In the genomic region with DNA sequence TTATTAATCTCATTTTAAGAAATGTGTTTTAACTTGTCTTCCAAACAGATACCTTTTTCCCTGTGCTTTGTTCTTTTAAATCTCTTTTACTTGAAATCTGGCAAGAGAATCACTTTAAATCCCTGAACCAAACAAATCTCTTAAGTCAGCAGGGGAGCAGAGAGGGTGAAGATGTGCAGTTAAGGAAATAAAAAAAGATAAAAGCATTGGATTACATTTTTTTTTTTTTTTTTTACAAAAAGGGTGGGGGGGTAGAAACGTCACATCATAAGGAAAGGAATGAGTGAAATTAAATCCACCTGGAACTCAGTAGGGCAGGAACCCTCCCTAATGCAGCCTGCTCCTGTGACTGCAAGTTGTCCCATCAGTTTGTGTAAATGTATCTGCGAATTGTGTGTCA, we compare ENCODE assay signal across 19 cellular contexts. TPM values are rescaled to one million over a fixed set of nuclear protein-coding genes. Genes with fewer than 3 reads are reported as not detected.
DNase-seq lines count a peak whose midpoint lies in the region; ATAC-seq and TF ChIP-seq lines count a peak whose summit lies in the region.
"Had no signal": no experiment of that assay in that cellular context is flagged by ENCODE, and none has a peak within 500 bp of the region (broad histone marks: within the 10 kb centered on the region; RNA-seq: fewer than 3 reads in every experiment).

No MANE protein-coding gene starts in this region.

- peak overlapping the region; percentile 71 for H3K4me3 Mint-ChIP-seq in neural crest cell
- no peak overlapping the region for H3K4me3 Mint-ChIP-seq in stimulated activated effector memory CD8-positive, alpha-beta T cell treated with anti-CD3 and anti-CD28 coated beads, Interleukin-12 subunit alpha, Interleukin-12 subunit beta, amount 100 ng/mL, for 72 hours

- CTCF ChIA-PET in HEK293T (lab: Yijun Ruan, JAX) = no interaction called here

- no peaks in the 10 kb centered on the region for H3K9me3 Mint-ChIP-seq in neural crest cell
- H3K9me3 Mint-ChIP-seq in stimulated activated effector memory CD8-positive, alpha-beta T cell treated with anti-CD3 and anti-CD28 coated beads, Interleukin-12 subunit alpha, Interleukin-12 subunit beta, amount 100 ng/mL, for 72 hours = peaks cover 4% of the 10 kb centered on the region

- H3K36me3 ChIP-seq in breast epithelium = no peaks in the 10 kb centered on the region
- H3K36me3 ChIP-seq: ovary had no signal

- no peaks in the 10 kb centered on the region for H3K36me3 Mint-ChIP-seq in neural crest cell (ENCODE audit: low read depth)
- peaks cover 5% of the 10 kb centered on the region for H3K36me3 Mint-ChIP-seq in stimulated activated effector memory CD8-positive, alpha-beta T cell treated with anti-CD3 and anti-CD28 coated beads, Interleukin-12 subunit alpha, Interleukin-12 subunit beta, amount 100 ng/mL, for 72 hours

- POLR2A ChIA-PET in HEK293T (lab: Yijun Ruan, JAX) = interaction anchor here (1.8 kb wide), 1 partner anchor 8 kb away, joined by 12 read pairs; no protein-coding TSS in a partner anchor

- peak overlapping the region in 2 of 3 donors; percentile 55 to 80 for H3K4me3 ChIP-seq in breast epithelium
- H3K4me3 ChIP-seq: ovary had no signal

- no peak overlapping the region for H3K27ac Mint-ChIP-seq in neural crest cell (ENCODE audit: unreplicated experiment)
- no peak overlapping the region for H3K27ac Mint-ChIP-seq in stimulated activated effector memory CD8-positive, alpha-beta T cell treated with anti-CD3 and anti-CD28 coated beads, Interleukin-12 subunit alpha, Interleukin-12 subunit beta, amount 100 ng/mL, for 72 hours
- H3K27ac Mint-ChIP-seq: activated naive CD8-positive, alpha-beta T cell treated with anti-CD3 and anti-CD28 coated beads, Interleukin-2, amount 10 ng/mL, durations not matched to agents 7 days and 5 days had no signal

- peaks cover 15 to 94% of the 10 kb centered on the region in 2 donors for H3K27me3 ChIP-seq in breast epithelium
- H3K27me3 ChIP-seq: ovary had no signal

- H3K4me1 Mint-ChIP-seq in neural crest cell = peaks cover 29% of the 10 kb centered on the region
- H3K4me1 Mint-ChIP-seq in stimulated activated effector memory CD8-positive, alpha-beta T cell treated with anti-CD3 and anti-CD28 coated beads, Interleukin-12 subunit alpha, Interleukin-12 subunit beta, amount 100 ng/mL, for 72 hours = peaks cover 15% of the 10 kb centered on the region

- H3K27ac ChIP-seq in breast epithelium = peak overlapping the region; percentile 83 to 86
- H3K27ac ChIP-seq: KMS-11, ovary had no signal

- DNase-seq in NCI-H2081 (lab: John Stamatoyannopoulos, UW) (peak; percentile 4 to 29), NCI-H2081 treated with DMSO at 0.1 percent for 48 hours (lab: John Stamatoyannopoulos, UW) (no peak), HEK293T (ENCODE audit: extremely low spot score) (no peak), breast epithelium (ENCODE audit: low spot score in 2 of 2) (no peak), neural crest cell (ENCODE audit: low read depth, low spot score) (no peak), NCI-H226 (no peak)
- DNase-seq in stimulated activated effector memory CD8-positive, alpha-beta T cell treated with anti-CD3 and anti-CD28 coated beads, Interleukin-12 subunit alpha, Interleukin-12 subunit beta, amount 100 ng/mL, for 72 hours (ENCODE audit: low spot score in 2 of 2) = no peak
- DNase-seq: activated CD4-positive, CD25-positive, alpha-beta regulatory T cell; activated CD8-positive, alpha-beta memory T cell treated with anti-CD3 and anti-CD28 coated beads, Interleukin-2, amount 50 U/mL, for 48 hours; central memory CD4-positive, alpha-beta T cell; GOT3; ovary; SW 1271 had no signal

- ATAC-seq in stimulated activated effector memory CD8-positive, alpha-beta T cell treated with anti-CD3 and anti-CD28 coated beads, Interleukin-12 subunit alpha, Interleukin-12 subunit beta, amount 100 ng/mL, for 72 hours = no peak
- ATAC-seq in activated CD4-positive, CD25-positive, alpha-beta regulatory T cell treated with anti-CD3 and anti-CD28 coated beads, Interleukin-2, amount 50 U/mL, for 24 hours = no peak
- ATAC-seq: Panc1 had no signal

- H3K27me3 Mint-ChIP-seq in neural crest cell (ENCODE audit: low read depth) = peaks cover 97% of the 10 kb centered on the region

- no peak for TF ChIP-seq POLR2A in breast epithelium (IDR thresholded peaks at IDR 0.05)

- peaks cover 0 to 5% of the 10 kb centered on the region in 2 donors for H3K4me1 ChIP-seq in breast epithelium

- TF ChIP-seq CTCF in breast epithelium (IDR thresholded peaks at IDR 0.05) (no peak), neural crest cell (conservative IDR thresholded peaks at IDR 0.05) (no peak)

- no peaks in the 10 kb centered on the region for H3K9me3 ChIP-seq in breast epithelium

- intact Hi-C loops in breast epithelium (cut with DNase I; ENCODE audit: low total_unique reads) = no loop called here

TF ChIP-seq in HEK293T, 16 proteins besides CTCF, POLR2A, EP300 and RAD21:
- TF ChIP-seq ZNF384 (IDR thresholded peaks at IDR 0.05) = 0 out of 2 replicates have a peak, but pooled peaks have one; percentile 53
- no peak for TF ChIP-seq NFRKB (IDR thresholded peaks at IDR 0.05)
- TF ChIP-seq PKNOX1 (IDR thresholded peaks at IDR 0.05) = no peak
- no peak for TF ChIP-seq ARNT (IDR thresholded peaks at IDR 0.05)
- TF ChIP-seq HDGF (IDR thresholded peaks at IDR 0.05; ENCODE audit: borderline replicate concordance) = no peak
- TF ChIP-seq SP1 (IDR thresholded peaks at IDR 0.05) = no peak

RNA-seq across cellular contexts. Expression of gene TTC6, which starts 1.4 kb away (rescaled TPM):
- total RNA-seq in breast epithelium (10 to 100 TPM in 2 of 3 donors, not detected in 1; 74.7 to 78.6 TPM), neural crest cell (0.40 TPM in 1 of 2 replicates, not detected in the other)
- total RNA-seq: activated naive CD8-positive, alpha-beta T cell treated with anti-CD3 and anti-CD28 coated beads, Interleukin-2, amount 10 ng/mL, durations not matched to agents 7 days and 5 days; lung microvascular endothelial cell had no signal

RNA-seq across cellular contexts. Expression of gene FOXA1, which starts 1.7 kb away (rescaled TPM):
- total RNA-seq in breast epithelium (10 to 100 TPM in 2 of 3 donors, under 1 TPM in 1; 0.32 to 80.6 (median 74.4) TPM), neural crest cell (not detected in 2 replicates)
- total RNA-seq: activated naive CD8-positive, alpha-beta T cell treated with anti-CD3 and anti-CD28 coated beads, Interleukin-2, amount 10 ng/mL, durations not matched to agents 7 days and 5 days; frontal cortex; lung microvascular endothelial cell had no signal

Comparison
In these comparisons a context has a peak if more than half of its experiments do, and no peak if none do; other contexts are left out.
1. DNase-seq: peak in NCI-H2081 (2 of 2); none in NCI-H2081 treated with DMSO at 0.1 percent for 48 hours (single experiment), HEK293T (single experiment), breast epithelium (0 of 2), neural crest cell (single experiment), stimulated activated effector memory CD8-positive, alpha-beta T cell treated with anti-CD3 and anti-CD28 coated beads, Interleukin-12 subunit alpha, Interleukin-12 subunit beta, amount 100 ng/mL, for 72 hours (0 of 2) and NCI-H226 (single experiment).